ENCODE assay signal across 13 cellular contexts in genomic region chr7:101132626-101133600, GRCh38. TPM values are rescaled to one million over a fixed set of nuclear protein-coding genes. Genes with fewer than 3 reads are reported as not detected.
"Had no signal": no experiment of that assay in that cellular context is flagged by ENCODE, and none has a peak within 500 bp of the region (broad histone marks: within the 10 kb centered on the region; RNA-seq: fewer than 3 reads in every experiment).

No MANE protein-coding gene starts in this region.

RNA-seq across cellular contexts. Expression of gene VGF, which starts 32.5 kb away (rescaled TPM):
- total RNA-seq: activated CD4-positive, alpha-beta memory T cell treated with anti-CD3 and anti-CD28 coated beads for 36 hours; dermis blood vessel endothelial cell; glomerular endothelial cell; left lung; mononuclear cell; skeletal muscle tissue; T-helper 17 cell had no signal

RNA-seq across cellular contexts. Expression of gene NAT16, which starts 47.2 kb away (rescaled TPM):
- total RNA-seq: activated CD4-positive, alpha-beta memory T cell treated with anti-CD3 and anti-CD28 coated beads for 36 hours; activated CD4-positive, alpha-beta T cell treated with anti-CD3 and anti-CD28 coated beads for 36 hours; activated CD8-positive, alpha-beta memory T cell treated with anti-CD3 and anti-CD28 coated beads, Interleukin-2, amount 10 ng/mL, durations not matched to agents 7 days and 5 days; dermis blood vessel endothelial cell; glomerular endothelial cell; kidney; left lung; mammary epithelial cell; mononuclear cell; renal cortical epithelial cell; skeletal muscle tissue; T-helper 17 cell; uterus had no signal
- polyA plus RNA-seq: mammary epithelial cell had no signal
